ENCODE assay signal across 20 cellular contexts in genomic region chr9:113513541-113513940, GRCh38. TPM values are rescaled to one million over a fixed set of nuclear protein-coding genes. Genes with fewer than 3 reads are reported as not detected.
DNase-seq lines count a peak whose midpoint lies in the region; ATAC-seq and TF ChIP-seq lines count a peak whose summit lies in the region.
"Had no signal": no experiment of that assay in that cellular context is flagged by ENCODE, and none has a peak within 500 bp of the region (broad histone marks: within the 10 kb centered on the region; RNA-seq: fewer than 3 reads in every experiment).

No MANE protein-coding gene starts in this region.

- no peaks in the 10 kb centered on the region for H3K27me3 Mint-ChIP-seq in activated T-cell treated with anti-CD3 and anti-CD28 coated beads, Interleukin-2, amount 50 U/mL, for 4 hours (ENCODE audit: low read depth)
- H3K27me3 Mint-ChIP-seq in central memory CD8-positive, alpha-beta T cell = no peaks in the 10 kb centered on the region
- H3K27me3 Mint-ChIP-seq in stimulated activated naive B cell treated with anti-CD40 and anti-IgM and Interleukin-4, amounts not matched to agents 10 μg/mL and 1 μg/mL and 100 μg/mL, for 72 hours = no peaks in the 10 kb centered on the region
- H3K27me3 Mint-ChIP-seq: IgD-negative memory B cell had no signal

- no peaks in the 10 kb centered on the region for H3K36me3 ChIP-seq in WERI-Rb-1

- no peak for TF ChIP-seq CTCF in WERI-Rb-1 (IDR thresholded peaks at IDR 0.05; ENCODE audit: low read depth, low read length)

- DNase-seq in activated T-cell treated with anti-CD3 and anti-CD28 coated beads, Interleukin-2, amount 50 U/mL, for 4 hours = no peak
- no peak for DNase-seq in activated T-cell treated with anti-CD3 and anti-CD28 coated beads, Interleukin-2, amount 50 U/mL, for 1 hour
- DNase-seq in WERI-Rb-1 (peak; percentile 44), HUDEP-2 (lab: John Stamatoyannopoulos, UW; ENCODE audit: unreplicated experiment in 76 of 76) (no peak)
- no peak for DNase-seq in central memory CD8-positive, alpha-beta T cell (ENCODE audit: low spot score in 2 of 2)
- DNase-seq in stimulated activated naive B cell treated with anti-CD40 and anti-IgM and Interleukin-4, amounts not matched to agents 10 μg/mL and 1 μg/mL and 100 μg/mL, for 72 hours = no peak
- DNase-seq: amniotic stem cell; cerebellar nuclear complex; HFFc6; hypothalamus; mesendoderm; NCI-H2081; NCI-H510A; retina; stimulated activated CD4-positive, alpha-beta T cell treated with anti-CD3 and anti-CD28 coated beads, Interleukin-15, amount 100 ng/mL, for 24 hours; SW 1271 had no signal

- H3K4me1 Mint-ChIP-seq in activated T-cell treated with anti-CD3 and anti-CD28 coated beads, Interleukin-2, amount 50 U/mL, for 4 hours (ENCODE audit: low read depth) = peaks cover 77% of the 10 kb centered on the region
- peaks cover 69% of the 10 kb centered on the region for H3K4me1 Mint-ChIP-seq in central memory CD8-positive, alpha-beta T cell
- peaks cover 38 to 62% of the 10 kb centered on the region in 2 donors for H3K4me1 Mint-ChIP-seq in stimulated activated naive B cell treated with anti-CD40 and anti-IgM and Interleukin-4, amounts not matched to agents 10 μg/mL and 1 μg/mL and 100 μg/mL, for 72 hours

- no peaks in the 10 kb centered on the region for H3K27me3 ChIP-seq in WERI-Rb-1 (ENCODE audit: insufficient read depth, low read depth, severe bottlenecking)

- no peaks in the 10 kb centered on the region for H3K9me3 Mint-ChIP-seq in activated T-cell treated with anti-CD3 and anti-CD28 coated beads, Interleukin-2, amount 50 U/mL, for 4 hours
- H3K9me3 Mint-ChIP-seq in central memory CD8-positive, alpha-beta T cell = no peaks in the 10 kb centered on the region
- H3K9me3 Mint-ChIP-seq in stimulated activated naive B cell treated with anti-CD40 and anti-IgM and Interleukin-4, amounts not matched to agents 10 μg/mL and 1 μg/mL and 100 μg/mL, for 72 hours = no peaks in the 10 kb centered on the region
- H3K9me3 Mint-ChIP-seq: HFFc6, IgD-negative memory B cell had no signal

- H3K9me3 ChIP-seq in WERI-Rb-1 (ENCODE audit: severe bottlenecking) = no peaks in the 10 kb centered on the region

- H3K27ac Mint-ChIP-seq in central memory CD8-positive, alpha-beta T cell (ENCODE audit: low read depth) = peak overlapping the region; percentile 82
- peak overlapping the region; percentile 62 for H3K27ac Mint-ChIP-seq in stimulated activated naive B cell treated with anti-CD40 and anti-IgM and Interleukin-4, amounts not matched to agents 10 μg/mL and 1 μg/mL and 100 μg/mL, for 72 hours
- H3K27ac Mint-ChIP-seq: HFFc6, IgD-negative memory B cell had no signal

- H3K4me3 Mint-ChIP-seq in activated T-cell treated with anti-CD3 and anti-CD28 coated beads, Interleukin-2, amount 50 U/mL, for 4 hours = peak overlapping the region; percentile 56
- H3K4me3 Mint-ChIP-seq in central memory CD8-positive, alpha-beta T cell = peak overlapping the region; percentile 70
- no peak overlapping the region for H3K4me3 Mint-ChIP-seq in stimulated activated naive B cell treated with anti-CD40 and anti-IgM and Interleukin-4, amounts not matched to agents 10 μg/mL and 1 μg/mL and 100 μg/mL, for 72 hours
- H3K4me3 Mint-ChIP-seq: HFFc6 had no signal

- H3K36me3 Mint-ChIP-seq in activated T-cell treated with anti-CD3 and anti-CD28 coated beads, Interleukin-2, amount 50 U/mL, for 4 hours (ENCODE audit: insufficient read depth) = no peaks in the 10 kb centered on the region
- H3K36me3 Mint-ChIP-seq in central memory CD8-positive, alpha-beta T cell (ENCODE audit: insufficient read depth) = peaks cover 7% of the 10 kb centered on the region
- H3K36me3 Mint-ChIP-seq in stimulated activated naive B cell treated with anti-CD40 and anti-IgM and Interleukin-4, amounts not matched to agents 10 μg/mL and 1 μg/mL and 100 μg/mL, for 72 hours = no peaks in the 10 kb centered on the region
- H3K36me3 Mint-ChIP-seq: IgD-negative memory B cell had no signal

- ATAC-seq in activated T-cell treated with anti-CD3 and anti-CD28 coated beads, Interleukin-2, amount 50 U/mL, for 4 hours = no peak
- no peak for ATAC-seq in central memory CD8-positive, alpha-beta T cell (replicated peaks; ENCODE audit: extremely low read depth, poor library complexity, severe bottlenecking)
- ATAC-seq in stimulated activated naive B cell treated with anti-CD40 and anti-IgM and Interleukin-4, amounts not matched to agents 10 μg/mL and 1 μg/mL and 100 μg/mL, for 72 hours (replicated peaks) = no peak
- ATAC-seq in GM19351 (IDR thresholded peaks at IDR 0.05; ENCODE audit: unreplicated experiment) (no peak), HG03354 (IDR thresholded peaks at IDR 0.05; ENCODE audit: poor library complexity, severe bottlenecking, unreplicated experiment) (no peak)

- no peak overlapping the region for H3K4me3 ChIP-seq in WERI-Rb-1 (ENCODE audit: low read depth, low read length)

- H3K27ac ChIP-seq in WERI-Rb-1 = no peak overlapping the region; the same call in 1 of the 2 replicates
- H3K27ac ChIP-seq: VCaP had no signal

RNA-seq across cellular contexts. Expression of gene RGS3, which starts 50.0 kb away (rescaled TPM):
- 10 to 100 TPM; 51.4 to 65.9 (median 63.5) TPM for total RNA-seq in activated T-cell treated with anti-CD3 and anti-CD28 coated beads, Interleukin-2, amount 50 U/mL, for 4 hours

Comparison
In these comparisons a context has a peak if more than half of its experiments do, and no peak if none do; other contexts are left out.
1. H3K4me3 Mint-ChIP-seq: peak in activated T-cell treated with anti-CD3 and anti-CD28 coated beads, Interleukin-2, amount 50 U/mL, for 4 hours (single experiment) and central memory CD8-positive, alpha-beta T cell (single experiment); none in stimulated activated naive B cell treated with anti-CD40 and anti-IgM and Interleukin-4, amounts not matched to agents 10 μg/mL and 1 μg/mL and 100 μg/mL, for 72 hours (0 of 2).